Comparison of ENCODE assay signal across 10 cellular contexts in the genomic region with DNA sequence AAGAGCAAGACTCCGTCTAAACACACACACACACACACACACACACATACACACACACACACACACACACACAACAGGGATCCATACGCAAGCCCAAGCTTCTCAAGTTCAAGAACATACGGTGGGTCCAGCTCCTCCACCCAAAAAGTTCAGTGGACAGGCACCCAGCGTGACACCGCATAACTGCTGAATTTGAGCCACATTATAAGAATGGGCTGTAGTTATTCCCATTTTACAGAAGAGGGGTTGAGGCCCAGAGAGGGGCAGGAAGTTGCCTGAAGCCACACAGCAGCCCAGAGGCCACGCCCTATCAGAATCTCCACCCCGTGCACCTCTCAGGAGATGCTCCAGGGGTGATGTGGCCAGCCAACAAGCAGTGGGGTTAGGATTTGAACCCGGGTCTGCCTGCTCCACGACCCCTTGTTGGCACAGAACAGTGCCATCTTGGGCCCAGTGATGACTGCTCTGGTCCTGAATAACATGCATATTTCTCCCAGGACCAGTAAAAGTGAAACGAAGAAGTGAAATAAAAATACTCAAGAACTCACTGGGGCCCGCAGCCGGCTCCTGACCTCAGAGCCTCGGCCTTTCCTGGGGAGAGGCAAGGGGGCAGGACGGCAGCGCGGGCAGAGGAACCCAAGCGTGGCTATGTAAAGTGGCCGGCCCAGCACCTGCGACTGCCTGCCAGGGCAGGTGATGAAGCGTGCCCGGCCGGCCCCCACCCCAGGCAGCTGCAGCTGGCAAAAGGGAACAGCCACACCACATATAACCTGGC.
DNase-seq lines count a peak whose midpoint lies in the region; ATAC-seq and TF ChIP-seq lines count a peak whose summit lies in the region.
"Had no signal": no experiment of that assay in that cellular context is flagged by ENCODE, and none has a peak within 500 bp of the region (broad histone marks: within the 10 kb centered on the region; RNA-seq: fewer than 3 reads in every experiment).

No MANE protein-coding gene starts in this region.

- H4K91ac ChIP-seq in IMR-90 (ENCODE audit: insufficient read depth, low read depth, low read length) = no peak overlapping the region

- H3K4ac ChIP-seq in IMR-90 (ENCODE audit: low read depth, low read length) = no peak overlapping the region
- no peak overlapping the region for H3K4ac ChIP-seq in mesendoderm (ENCODE audit: low read depth, low read length)

- H3K23ac ChIP-seq in IMR-90 (ENCODE audit: low read depth, low read length) = no peak overlapping the region
- no peak overlapping the region for H3K23ac ChIP-seq in mesendoderm (ENCODE audit: low read length)

- TF ChIP-seq CTCF in heart right ventricle (IDR thresholded peaks at IDR 0.05) (no peak), IMR-90 (conservative IDR thresholded peaks at IDR 0.05; ENCODE audit: low read depth, low read length) (no peak), uterus (IDR thresholded peaks at IDR 0.05) (no peak)
- TF ChIP-seq CTCF in CD8-positive, alpha-beta T cell (IDR thresholded peaks at IDR 0.05) = no peak

- no peaks in the 10 kb centered on the region for H3K27me3 Mint-ChIP-seq in CD8-positive, alpha-beta T cell (ENCODE audit: low read depth)

- dilution Hi-C loops in IMR-90 (cut with HindIII; ENCODE audit: low sequenced_read_pairs, unreplicated experiment) = no loop called here

- H3K4me2 ChIP-seq in IMR-90 (ENCODE audit: low read depth, low read length) (no peak overlapping the region), mesendoderm (ENCODE audit: low read length) (no peak overlapping the region)

- H3K18ac ChIP-seq in IMR-90 (ENCODE audit: low read depth, low read length) (no peak overlapping the region), mesendoderm (ENCODE audit: low read length) (no peak overlapping the region)

- intact Hi-C loops in heart right ventricle (cut with DNase I) = loop anchor here in 6 of 10 donors (2.0 to 10.0 kb wide), 8 partner anchors 23 to 67 kb away; partner anchors contain the start of gene KLF2 (in 3 of the 6)
- intact Hi-C loops in cardiac septum (cut with DNase I) = no loop called here
- intact Hi-C loops in IMR-90 (cut with micrococcal nuclease) = no loop called here
- intact Hi-C loops in uterus (cut with DNase I; ENCODE audit: low total_unique reads) = no loop called here
- intact Hi-C loops in CD8-positive, alpha-beta T cell (cut with DNase I, micrococcal nuclease) = no loop called here

- no peak overlapping the region for H3K27ac Mint-ChIP-seq in CD8-positive, alpha-beta T cell

- DNase-seq in heart right ventricle = no peak
- no peak for DNase-seq in cardiac septum (ENCODE audit: low spot score)
- no peak for DNase-seq in IMR-90
- peak; percentile 60 for DNase-seq in glomerular visceral epithelial cell (ENCODE audit: extremely low spot score)
- DNase-seq in uterus = no peak
- no peak for DNase-seq in CD8-positive, alpha-beta T cell
- no peak for DNase-seq in mesendoderm
- no peak for DNase-seq in NK-92 treated with Interleukin-12 subunit alpha and Interleukin-12 subunit beta, amount 100 ng/mL, for 24 hours (lab: John Stamatoyannopoulos, UW)
- DNase-seq: foreskin fibroblast, OCI-M1 had no signal

- TF ChIP-seq POLR2A in IMR-90 (IDR thresholded peaks at IDR 0.05; ENCODE audit: low read depth, low read length) (no peak), uterus (IDR thresholded peaks at IDR 0.05) (no peak)

- BruUV-seq in IMR-90 (replicated peaks; lab: Mats Ljungman, UMichigan) = no TSS peak

- H3K36me3 ChIP-seq in heart right ventricle (no peaks in the 10 kb centered on the region), IMR-90 (ENCODE audit: control insufficient read depth, insufficient read depth, low read length) (no peaks in the 10 kb centered on the region), uterus (no peaks in the 10 kb centered on the region), mesendoderm (ENCODE audit: control insufficient read depth, insufficient read depth, low read length) (no peaks in the 10 kb centered on the region)
- no peaks in the 10 kb centered on the region for H3K36me3 ChIP-seq in CD8-positive, alpha-beta T cell (ENCODE audit: insufficient read depth, low read length)

- H2BK20ac ChIP-seq in IMR-90 (ENCODE audit: low read depth, low read length) = no peak overlapping the region

- H3K9me3 ChIP-seq in heart right ventricle (no peaks in the 10 kb centered on the region), IMR-90 (ENCODE audit: control insufficient read depth, insufficient read depth, low read length) (no peaks in the 10 kb centered on the region), uterus (no peaks in the 10 kb centered on the region)
- no peaks in the 10 kb centered on the region for H3K9me3 ChIP-seq in CD8-positive, alpha-beta T cell (ENCODE audit: low read length)

- no peak for TF ChIP-seq RAD21 in IMR-90 (IDR thresholded peaks at IDR 0.05; ENCODE audit: low read length)

- no peaks in the 10 kb centered on the region for H3K36me3 Mint-ChIP-seq in CD8-positive, alpha-beta T cell

- peaks cover 4% of the 10 kb centered on the region; the same call in 1 of the 2 replicates for H4K20me1 ChIP-seq in IMR-90 (ENCODE audit: insufficient read depth, low read length)

- H4K8ac ChIP-seq in IMR-90 (ENCODE audit: low read depth in 2 of 2, low read length in 2 of 2) (no peak overlapping the region), mesendoderm (ENCODE audit: low read depth, low read length) (no peak overlapping the region)

- peaks cover 46% of the 10 kb centered on the region for H3K4me1 Mint-ChIP-seq in CD8-positive, alpha-beta T cell (ENCODE audit: low read depth)

- CTCF ChIA-PET in IMR-90 (lab: Yijun Ruan, JAX) = no interaction called here
- CTCF ChIA-PET in CD8-positive, alpha-beta T cell (lab: Charles Lee) = no interaction called here

- POLR2A ChIA-PET in IMR-90 (lab: Charles Lee; ENCODE audit: unreplicated experiment) = no interaction called here
- POLR2A ChIA-PET in CD8-positive, alpha-beta T cell (lab: Charles Lee) = interaction anchor here (0.6 to 2.5 kb wide), 4 partner anchors 9 to 69 kb away, joined by 3 to 6 read pairs (median 5); partner anchors contain the start of gene KLF2

- peak overlapping the region; percentile 28 for H2AK9ac ChIP-seq in IMR-90 (replicated peaks; ENCODE audit: low read depth, low read length, poor library complexity)

- H2BK120ac ChIP-seq in IMR-90 (ENCODE audit: low read depth, low read length) (no peak overlapping the region), mesendoderm (ENCODE audit: low read depth, low read length) (no peak overlapping the region)

- H3K27me3 ChIP-seq in heart right ventricle = no peaks in the 10 kb centered on the region
- peaks cover 28% of the 10 kb centered on the region for H3K27me3 ChIP-seq in IMR-90 (ENCODE audit: control insufficient read depth, insufficient read depth, low read length)
- H3K27me3 ChIP-seq in uterus = no peaks in the 10 kb centered on the region
- no peaks in the 10 kb centered on the region for H3K27me3 ChIP-seq in CD8-positive, alpha-beta T cell (ENCODE audit: insufficient read depth, low read length)
- no peaks in the 10 kb centered on the region for H3K27me3 ChIP-seq in mesendoderm (ENCODE audit: insufficient read depth, low read length, poor library complexity)

- H3K79me2 ChIP-seq in mesendoderm (ENCODE audit: control insufficient read depth, insufficient read depth, low read length) = no peaks in the 10 kb centered on the region

- H4K5ac ChIP-seq in IMR-90 (ENCODE audit: low read depth, low read length) (no peak overlapping the region), mesendoderm (ENCODE audit: low read length) (no peak overlapping the region)

- no peak overlapping the region for H3K4me3 Mint-ChIP-seq in CD8-positive, alpha-beta T cell

- H3K9me1 ChIP-seq in IMR-90 (ENCODE audit: insufficient read depth, low read length) = no peaks in the 10 kb centered on the region; the same call in 1 of the 2 replicates

- H2AFZ ChIP-seq in IMR-90 (replicated peaks; ENCODE audit: low read length, poor library complexity) = peak overlapping the region; percentile 11

- in situ Hi-C loops in IMR-90 (cut with MboI; ENCODE audit: low sequenced_read_pairs) = no loop called here

- H2BK5ac ChIP-seq in IMR-90 (ENCODE audit: low read depth, low read length, poor library complexity, severe bottlenecking) (no peak overlapping the region), mesendoderm (ENCODE audit: low read length) (no peak overlapping the region)

- H3K56ac ChIP-seq in IMR-90 (ENCODE audit: extremely low read depth, insufficient read depth, low read length) (no peak overlapping the region), mesendoderm (ENCODE audit: low read length) (no peak overlapping the region)

- H3K4me3 ChIP-seq in heart right ventricle = no peak overlapping the region
- H3K4me3 ChIP-seq in IMR-90 (ENCODE audit: insufficient read depth, low read depth, low read length) = no peak overlapping the region
- no peak overlapping the region for H3K4me3 ChIP-seq in uterus
- no peak overlapping the region for H3K4me3 ChIP-seq in CD8-positive, alpha-beta T cell (ENCODE audit: low read depth, low read length)
- H3K4me3 ChIP-seq in mesendoderm (ENCODE audit: low read length) = no peak overlapping the region

- H2AK5ac ChIP-seq in IMR-90 (ENCODE audit: low read depth, low read length) (no peak overlapping the region), mesendoderm (ENCODE audit: low read length) (no peak overlapping the region)

- H3K9ac ChIP-seq in IMR-90 (ENCODE audit: low read depth, low read length) (no peak overlapping the region), mesendoderm (ENCODE audit: low read length) (no peak overlapping the region)

- no peak overlapping the region for H3K14ac ChIP-seq in IMR-90 (replicated peaks; ENCODE audit: low read depth, low read length)

- WGBS in heart right ventricle, 2 donors = 77 to 85% methylated on average over 21 to 22 of the region's 22 CpGs
- WGBS in IMR-90 (ENCODE audit: extremely low coverage in 2 of 2, insufficient read length in 1 of 2), 2 experiments = 86% methylated on average over 16 of the region's 22 CpGs; no CpG with 5 or more reads in 1 of the 2 experiments
- WGBS in mesendoderm (ENCODE audit: extremely low coverage, insufficient coverage, low lambda C conversion rate) = no CpG with 5 or more reads among the region's 22 CpGs

- peak in 1 of 8 donors; percentile 12 for ATAC-seq in heart right ventricle
- ATAC-seq in IMR-90 (ENCODE audit: low read depth) = no peak
- no peak for ATAC-seq in CD8-positive, alpha-beta T cell

- no peaks in the 10 kb centered on the region for H3K9me3 Mint-ChIP-seq in CD8-positive, alpha-beta T cell

- H3K4me1 ChIP-seq in heart right ventricle (peaks cover 8 to 60% (median 38%) of the 10 kb centered on the region in 9 donors), IMR-90 (ENCODE audit: control insufficient read depth, insufficient read depth, low read length) (no peaks in the 10 kb centered on the region), uterus (no peaks in the 10 kb centered on the region), mesendoderm (ENCODE audit: control insufficient read depth, low read depth, low read length) (no peaks in the 10 kb centered on the region)
- H3K4me1 ChIP-seq in CD8-positive, alpha-beta T cell (ENCODE audit: insufficient read depth, low read length) = peaks cover 51% of the 10 kb centered on the region

- H3K79me1 ChIP-seq in IMR-90 (ENCODE audit: low read depth in 1 of 2, low read length in 2 of 2) (no peaks in the 10 kb centered on the region), mesendoderm (ENCODE audit: low read length) (no peaks in the 10 kb centered on the region)

- H2BK15ac ChIP-seq in IMR-90 (ENCODE audit: low read depth, low read length) = no peak overlapping the region
- no peak overlapping the region for H2BK15ac ChIP-seq in mesendoderm (replicated peaks; ENCODE audit: low read depth)

- H3K27ac ChIP-seq in heart right ventricle = peak overlapping the region; percentile 61 to 96 (median 90)
- no peak overlapping the region for H3K27ac ChIP-seq in IMR-90 (ENCODE audit: insufficient read depth, low read length)
- H3K27ac ChIP-seq in uterus = peak overlapping the region; percentile 72 to 92
- H3K27ac ChIP-seq in CD8-positive, alpha-beta T cell (ENCODE audit: low read depth, low read length) = no peak overlapping the region
- no peak overlapping the region for H3K27ac ChIP-seq in mesendoderm (ENCODE audit: low read depth, low read length)

Comparison
In these comparisons a context has a peak if more than half of its experiments do, and no peak if none do; other contexts are left out.
1. intact Hi-C loops: an anchor here in heart right ventricle (2.0 to 10.0 kb wide); none called in cardiac septum, IMR-90, uterus and CD8-positive, alpha-beta T cell.
2. H3K27ac ChIP-seq: peak in heart right ventricle (10 of 10) and uterus (2 of 2); none in IMR-90 (single experiment), CD8-positive, alpha-beta T cell (single experiment) and mesendoderm (single experiment).